ENCODE assay signal across 11 cellular contexts in the genomic region with DNA sequence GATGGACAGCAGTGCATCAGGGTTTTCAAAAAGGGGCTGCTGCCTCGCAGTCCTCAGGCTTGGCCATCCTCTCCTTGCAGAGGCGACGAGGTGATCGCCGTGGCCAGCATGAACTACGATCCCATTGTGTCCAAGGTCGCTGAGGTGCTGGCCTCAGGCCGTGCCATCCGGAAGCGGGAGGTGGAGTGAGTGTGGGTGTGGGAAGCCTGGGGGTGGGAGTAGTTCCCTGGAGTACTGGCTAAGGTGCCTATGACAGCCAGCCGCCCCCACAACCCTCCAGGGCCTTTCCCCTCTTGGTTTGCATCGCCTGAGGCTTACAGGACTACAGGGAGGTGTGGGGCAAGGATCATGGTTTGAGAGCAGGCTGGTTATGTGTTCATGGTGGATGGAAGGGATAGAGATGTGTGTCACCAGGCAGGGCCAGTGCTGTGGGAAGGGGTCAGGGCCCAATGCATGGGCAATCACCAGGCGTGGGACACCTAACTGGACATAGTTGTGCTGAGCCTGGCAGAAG. TPM values are rescaled to one million over a fixed set of nuclear protein-coding genes. Genes with fewer than 3 reads are reported as not detected.
A peak's percentile ranks its signal among the peaks of the same experiment; 100 is the strongest.
DNase-seq lines count a peak whose midpoint lies in the region; ATAC-seq, FAIRE-seq and TF ChIP-seq lines count a peak whose summit lies in the region.
"Had no signal": no experiment of that assay in that cellular context is flagged by ENCODE, and none has a peak within 500 bp of the region (broad histone marks: within the 10 kb centered on the region; RNA-seq: fewer than 3 reads in every experiment).

No MANE protein-coding gene starts in this region.

- CTCF ChIA-PET in CD4-positive, alpha-beta memory T cell (lab: Charles Lee; ENCODE audit: partially characterized antibody): no interaction called here

- peaks cover 19% of the 10 kb centered on the region for H3K4me1 ChIP-seq in CD4-positive, alpha-beta memory T cell (ENCODE audit: insufficient read depth, low read length)
- no peaks in the 10 kb centered on the region for H3K4me1 ChIP-seq in foreskin keratinocyte
- peaks cover 17% of the 10 kb centered on the region for H3K4me1 ChIP-seq in ovary (ENCODE audit: insufficient read depth)
- H3K4me1 ChIP-seq in small intestine (ENCODE audit: control insufficient read depth in 2 of 2, insufficient read depth in 1 of 2, low read depth in 1 of 2, low read length in 1 of 2): no peaks in the 10 kb centered on the region

- no peak for DNase-seq in CD4-positive, alpha-beta memory T cell
- DNase-seq in activated T-helper 1 cell treated with anti-CD3 and anti-CD28 coated beads, Interleukin-12 subunit alpha, Interleukin-12 subunit beta, Interleukin-2, Interleukin-4 antibody, amounts not matched to agents 30 ng/mL and 10 ng/mL and 1 ng/mL, durations not matched to agents 14 hours and 24 hours and 36 hours (ENCODE audit: low spot score): no peak
- DNase-seq in foreskin keratinocyte: no peak
- no peak for DNase-seq in ovary
- DNase-seq in small intestine: no peak
- DNase-seq in kidney tubule cell (ENCODE audit: low spot score): no peak
- no peak for DNase-seq in DMS53 (lab: John Stamatoyannopoulos, UW)
- DNase-seq: MG63 had no signal

- POLR2A ChIA-PET in CD4-positive, alpha-beta memory T cell (lab: Charles Lee; ENCODE audit: partially characterized antibody): interaction anchor here (0.8 kb wide), 1 partner anchor 10 kb away, joined by 3 read pairs; no protein-coding TSS in a partner anchor

- ATAC-seq in foreskin keratinocyte: no peak
- no peak for ATAC-seq in GM18907 (IDR thresholded peaks at IDR 0.05; ENCODE audit: unreplicated experiment)

- no peaks in the 10 kb centered on the region for H3K36me3 ChIP-seq in CD4-positive, alpha-beta memory T cell (ENCODE audit: insufficient read depth, low read length)
- H3K36me3 ChIP-seq in ovary: no peaks in the 10 kb centered on the region
- no peaks in the 10 kb centered on the region for H3K36me3 ChIP-seq in small intestine (ENCODE audit: control insufficient read depth in 2 of 2, insufficient read depth in 2 of 2, low read length in 2 of 2)

- H3K9me3 Mint-ChIP-seq in CD4-positive, alpha-beta memory T cell: peaks cover 0 to 7% (median 0%) of the 10 kb centered on the region in 8 donors
- peaks cover 12% of the 10 kb centered on the region for H3K9me3 Mint-ChIP-seq in activated T-helper 1 cell treated with anti-CD3 and anti-CD28 coated beads, Interleukin-12 subunit alpha, Interleukin-12 subunit beta, Interleukin-2, Interleukin-4 antibody, amounts not matched to agents 30 ng/mL and 10 ng/mL and 1 ng/mL, durations not matched to agents 14 hours and 24 hours and 36 hours

- H3K27me3 Mint-ChIP-seq in CD4-positive, alpha-beta memory T cell: no peaks in the 10 kb centered on the region
- H3K27me3 Mint-ChIP-seq in activated T-helper 1 cell treated with anti-CD3 and anti-CD28 coated beads, Interleukin-12 subunit alpha, Interleukin-12 subunit beta, Interleukin-2, Interleukin-4 antibody, amounts not matched to agents 30 ng/mL and 10 ng/mL and 1 ng/mL, durations not matched to agents 14 hours and 24 hours and 36 hours (ENCODE audit: insufficient read depth): no peaks in the 10 kb centered on the region

- H3K4me1 Mint-ChIP-seq in CD4-positive, alpha-beta memory T cell: peaks cover 19 to 47% (median 29%) of the 10 kb centered on the region in 4 donors
- peaks cover 44% of the 10 kb centered on the region for H3K4me1 Mint-ChIP-seq in activated T-helper 1 cell treated with anti-CD3 and anti-CD28 coated beads, Interleukin-12 subunit alpha, Interleukin-12 subunit beta, Interleukin-2, Interleukin-4 antibody, amounts not matched to agents 30 ng/mL and 10 ng/mL and 1 ng/mL, durations not matched to agents 14 hours and 24 hours and 36 hours (ENCODE audit: low read depth)

- no peak for TF ChIP-seq EP300 in ovary (IDR thresholded peaks at IDR 0.05)

- no peak for TF ChIP-seq POLR2A in ovary (IDR thresholded peaks at IDR 0.05)

- H3K36me3 Mint-ChIP-seq in CD4-positive, alpha-beta memory T cell: peaks cover 0 to 16% of the 10 kb centered on the region in 2 donors
- H3K36me3 Mint-ChIP-seq in activated T-helper 1 cell treated with anti-CD3 and anti-CD28 coated beads, Interleukin-12 subunit alpha, Interleukin-12 subunit beta, Interleukin-2, Interleukin-4 antibody, amounts not matched to agents 30 ng/mL and 10 ng/mL and 1 ng/mL, durations not matched to agents 14 hours and 24 hours and 36 hours (ENCODE audit: low read depth): peaks cover 10% of the 10 kb centered on the region

- peak overlapping the region in 6 of 7 donors; percentile 1 to 95 (median 70) for H3K27ac Mint-ChIP-seq in CD4-positive, alpha-beta memory T cell
- no peak overlapping the region for H3K27ac Mint-ChIP-seq in activated T-helper 1 cell treated with anti-CD3 and anti-CD28 coated beads, Interleukin-12 subunit alpha, Interleukin-12 subunit beta, Interleukin-2, Interleukin-4 antibody, amounts not matched to agents 30 ng/mL and 10 ng/mL and 1 ng/mL, durations not matched to agents 14 hours and 24 hours and 36 hours

- no peak for FAIRE-seq in small intestine (lab: Jason Lieb, UNC)
- FAIRE-seq: urothelium cell line had no signal

- peak overlapping the region in 7 of 8 donors; percentile 32 to 87 (median 55) for H3K4me3 Mint-ChIP-seq in CD4-positive, alpha-beta memory T cell
- peak overlapping the region; percentile 38 for H3K4me3 Mint-ChIP-seq in activated T-helper 1 cell treated with anti-CD3 and anti-CD28 coated beads, Interleukin-12 subunit alpha, Interleukin-12 subunit beta, Interleukin-2, Interleukin-4 antibody, amounts not matched to agents 30 ng/mL and 10 ng/mL and 1 ng/mL, durations not matched to agents 14 hours and 24 hours and 36 hours

- peaks cover 0 to 6% of the 10 kb centered on the region in 2 donors for H3K9me3 ChIP-seq in CD4-positive, alpha-beta memory T cell (ENCODE audit: control insufficient read depth in 1 of 2, low read length in 2 of 2)
- no peaks in the 10 kb centered on the region for H3K9me3 ChIP-seq in ovary
- H3K9me3 ChIP-seq in small intestine (ENCODE audit: control insufficient read depth, low read depth): no peaks in the 10 kb centered on the region

- TF ChIP-seq CTCF in foreskin keratinocyte (conservative IDR thresholded peaks at IDR 0.05) (no peak), ovary (IDR thresholded peaks at IDR 0.05) (no peak)

- H3K27ac ChIP-seq in CD4-positive, alpha-beta memory T cell (ENCODE audit: low read depth, low read length): no peak overlapping the region
- H3K27ac ChIP-seq in foreskin keratinocyte (peak overlapping the region; percentile 46), ovary (no peak overlapping the region), small intestine (ENCODE audit: low read depth in 1 of 2, low read length in 1 of 2) (no peak overlapping the region)

- no peak overlapping the region for H3K4me3 ChIP-seq in CD4-positive, alpha-beta memory T cell (ENCODE audit: low read length in 2 of 2)
- H3K4me3 ChIP-seq in ovary (peak overlapping the region; percentile 4), small intestine (ENCODE audit: low read depth in 1 of 2, low read length in 2 of 2) (no peak overlapping the region)
- H3K4me3 ChIP-seq: MG63 had no signal

- H3K27me3 ChIP-seq in CD4-positive, alpha-beta memory T cell (ENCODE audit: insufficient read depth, low read length): no peaks in the 10 kb centered on the region
- no peaks in the 10 kb centered on the region for H3K27me3 ChIP-seq in foreskin keratinocyte
- H3K27me3 ChIP-seq in ovary: no peaks in the 10 kb centered on the region
- H3K27me3 ChIP-seq in small intestine (ENCODE audit: control insufficient read depth in 2 of 2, insufficient read depth in 2 of 2, low read length in 2 of 2): no peaks in the 10 kb centered on the region
- H3K27me3 ChIP-seq: MG63 had no signal

- 24 to 43% (median 30%) methylated on average over 9 to 13 of the region's 13 CpGs for WGBS in ovary, 3 donors
- 32 to 52% (median 49%) methylated on average over 12 to 13 of the region's 13 CpGs for WGBS in small intestine, 3 donors

- intact Hi-C loops in CD4-positive, alpha-beta memory T cell (cut with micrococcal nuclease): no loop called here
- intact Hi-C loops in activated T-helper 1 cell treated with anti-CD3 and anti-CD28 coated beads, Interleukin-12 subunit alpha, Interleukin-12 subunit beta, Interleukin-2, Interleukin-4 antibody, amounts not matched to agents 30 ng/mL and 10 ng/mL and 1 ng/mL, durations not matched to agents 14 hours and 24 hours and 36 hours (cut with micrococcal nuclease): loop anchor here (2.0 to 5.0 kb wide), 2 partner anchors 63 to 121 kb away; a partner anchor contains a TSS
- intact Hi-C loops in ovary (cut with DNase I): loop anchor here in 1 of 4 donors (5.0 kb wide), 1 partner anchor 67 kb away; a partner anchor contains a TSS

RNA-seq across cellular contexts. Expression of a gene that starts 2.1 kb away (rescaled TPM):
- 100 to 1,000 TPM; 112 to 114 TPM for total RNA-seq in CD4-positive, alpha-beta memory T cell
- polyA plus RNA-seq in CD4-positive, alpha-beta memory T cell: 10 to 100 TPM in 1 of 2 donors, 1 to 10 TPM in 1; 5.5 to 18.1 TPM
- total RNA-seq in activated T-helper 1 cell treated with anti-CD3 and anti-CD28 coated beads, Interleukin-12 subunit alpha, Interleukin-12 subunit beta, Interleukin-2, Interleukin-4 antibody, amounts not matched to agents 30 ng/mL and 10 ng/mL and 1 ng/mL, durations not matched to agents 14 hours and 24 hours and 36 hours: 81.9 and 87.5 TPM in 2 replicates
- total RNA-seq in foreskin keratinocyte (37.8 and 39.9 TPM in 2 replicates), ovary (10 to 100 TPM; 30.4 to 73.4 (median 51.6) TPM)
- polyA plus RNA-seq in foreskin keratinocyte (25.2 and 26.2 TPM in 2 replicates), ovary (10 to 100 TPM; 28.2 to 32.3 TPM), small intestine (10 to 100 TPM; 22.7 to 38.0 (median 26.8) TPM)

RNA-seq across cellular contexts. Expression of a gene that starts 12.9 kb away (rescaled TPM):
- 1 to 10 TPM in 1 of 2 experiments, under 1 TPM in 1; 0.55 to 1.0 TPM for total RNA-seq in CD4-positive, alpha-beta memory T cell
- not detected for polyA plus RNA-seq in CD4-positive, alpha-beta memory T cell
- total RNA-seq in activated T-helper 1 cell treated with anti-CD3 and anti-CD28 coated beads, Interleukin-12 subunit alpha, Interleukin-12 subunit beta, Interleukin-2, Interleukin-4 antibody, amounts not matched to agents 30 ng/mL and 10 ng/mL and 1 ng/mL, durations not matched to agents 14 hours and 24 hours and 36 hours: 0.88 and 0.93 TPM in 2 replicates
- total RNA-seq in foreskin keratinocyte (0.78 and 1.5 TPM in 2 replicates), ovary (1 to 10 TPM in 4 of 7 donors, under 1 TPM in 3; 0.43 to 2.7 (median 1.1) TPM)
- polyA plus RNA-seq in foreskin keratinocyte (0.74 and 1.7 TPM in 2 replicates), ovary (1 to 10 TPM in 1 of 2 donors, not detected in 1; 1.1 TPM), small intestine (1 to 10 TPM; 5.1 to 9.4 (median 6.8) TPM)

RNA-seq across cellular contexts. Expression of a gene that starts 21.9 kb away (rescaled TPM):
- 10 to 100 TPM; 60.4 to 65.0 TPM for total RNA-seq in CD4-positive, alpha-beta memory T cell
- 10 to 100 TPM; 45.9 to 46.9 TPM for polyA plus RNA-seq in CD4-positive, alpha-beta memory T cell
- 35.1 and 36.8 TPM in 2 replicates for total RNA-seq in activated T-helper 1 cell treated with anti-CD3 and anti-CD28 coated beads, Interleukin-12 subunit alpha, Interleukin-12 subunit beta, Interleukin-2, Interleukin-4 antibody, amounts not matched to agents 30 ng/mL and 10 ng/mL and 1 ng/mL, durations not matched to agents 14 hours and 24 hours and 36 hours
- 24.2 and 25.0 TPM in 2 replicates for total RNA-seq in foreskin keratinocyte
- polyA plus RNA-seq in foreskin keratinocyte: 34.4 and 36.5 TPM in 2 replicates
- 10 to 100 TPM; 27.5 to 54.0 (median 39.3) TPM for total RNA-seq in ovary
- polyA plus RNA-seq in ovary: 10 to 100 TPM in 1 of 2 donors, 1 to 10 TPM in 1; 7.8 to 54.9 TPM
- 10 to 100 TPM; 30.0 to 43.2 (median 31.5) TPM for polyA plus RNA-seq in small intestine

RNA-seq across cellular contexts. Expression of a gene that starts 35.0 kb away (rescaled TPM):
- total RNA-seq in CD4-positive, alpha-beta memory T cell: 1 to 10 TPM; 1.1 to 1.2 TPM
- polyA plus RNA-seq in CD4-positive, alpha-beta memory T cell: under 1 TPM in 1 of 2 donors, not detected in 1; 0.19 TPM
- 0.18 and 0.22 TPM in 2 replicates for total RNA-seq in activated T-helper 1 cell treated with anti-CD3 and anti-CD28 coated beads, Interleukin-12 subunit alpha, Interleukin-12 subunit beta, Interleukin-2, Interleukin-4 antibody, amounts not matched to agents 30 ng/mL and 10 ng/mL and 1 ng/mL, durations not matched to agents 14 hours and 24 hours and 36 hours
- total RNA-seq in foreskin keratinocyte: 0.21 and 0.24 TPM in 2 replicates
- 0.21 and 0.38 TPM in 2 replicates for polyA plus RNA-seq in foreskin keratinocyte
- 1 to 10 TPM in 4 of 7 donors, under 1 TPM in 3; 0.69 to 1.6 (median 1.0) TPM for total RNA-seq in ovary
- 1 to 10 TPM in 1 of 2 donors, under 1 TPM in 1; 0.47 to 1.3 TPM for polyA plus RNA-seq in ovary
- under 1 TPM in 1 of 3 donors, not detected in 2; 0.84 TPM for polyA plus RNA-seq in small intestine

RNA-seq across cellular contexts. Expression of a gene that starts 52.4 kb away (rescaled TPM):
- not detected for total RNA-seq in CD4-positive, alpha-beta memory T cell
- under 1 TPM; 0.07 to 0.15 TPM for polyA plus RNA-seq in CD4-positive, alpha-beta memory T cell
- not detected in 2 replicates for total RNA-seq in activated T-helper 1 cell treated with anti-CD3 and anti-CD28 coated beads, Interleukin-12 subunit alpha, Interleukin-12 subunit beta, Interleukin-2, Interleukin-4 antibody, amounts not matched to agents 30 ng/mL and 10 ng/mL and 1 ng/mL, durations not matched to agents 14 hours and 24 hours and 36 hours
- 0.07 and 0.11 TPM in 2 replicates for total RNA-seq in foreskin keratinocyte
- polyA plus RNA-seq in foreskin keratinocyte: 0.03 and 0.08 TPM in 2 replicates
- 1 to 10 TPM in 1 of 7 donors, under 1 TPM in 4, not detected in 2; 0.23 to 4.8 (median 0.61) TPM for total RNA-seq in ovary
- polyA plus RNA-seq in ovary: under 1 TPM; 0.16 to 0.30 TPM
- 1 to 10 TPM in 1 of 3 donors, under 1 TPM in 1, not detected in 1; 0.27 to 2.3 TPM for polyA plus RNA-seq in small intestine
- total RNA-seq: Daoy had no signal
